In genomic region chr14:75619598-75619997, GRCh38 we compare ENCODE assay signal across 21 cellular contexts.
"Had no signal": no experiment of that assay in that cellular context is flagged by ENCODE, and none has a peak within 500 bp of the region (broad histone marks: within the 10 kb centered on the region; RNA-seq: fewer than 3 reads in every experiment).

No MANE protein-coding gene starts in this region.

- ATAC-seq: activated CD8-positive, alpha-beta memory T cell treated with anti-CD3 and anti-CD28 coated beads, Interleukin-2, amount 10 ng/mL, durations not matched to agents 7 days and 5 days; activated CD8-positive, alpha-beta T cell treated with anti-CD3 and anti-CD28 coated beads for 36 hours; gastroesophageal sphincter; T-helper 17 cell; upper lobe of right lung had no signal

- DNase-seq: activated CD4-positive, alpha-beta T cell treated with anti-CD3 and anti-CD28 coated beads for 48 hours; activated CD8-positive, alpha-beta memory T cell treated with anti-CD3 and anti-CD28 coated beads, Interleukin-2, amount 10 ng/mL, durations not matched to agents 7 days and 5 days; activated CD8-positive, alpha-beta T cell treated with anti-CD3 and anti-CD28 coated beads for 36 hours; activated gamma-delta T cell; activated T-cell treated with anti-CD3 and anti-CD28 coated beads for 4 hours; aorta; central memory CD4-positive, alpha-beta T cell; dorsolateral prefrontal cortex; head of caudate nucleus; lower lobe of right lung; mesendoderm; naive B cell; nucleus accumbens; sigmoid colon; stimulated activated CD4-positive, alpha-beta T cell treated with anti-CD3 and anti-CD28 coated beads, Interleukin-2, amount 100 ng/mL, for 48 hours; stimulated activated CD8-positive, alpha-beta memory T cell treated with anti-CD3 and anti-CD28 coated beads, Interleukin-4, amount 100 ng/mL, for 48 hours; stimulated activated naive CD4-positive, alpha-beta T cell; SW 1271; T-helper 17 cell; upper lobe of right lung had no signal
